ENCODE assay signal across 1 cellular context in genomic region chr6:89139509-89140346, GRCh38.
TF ChIP-seq lines count a peak whose summit lies in the region.

No MANE protein-coding gene starts in this region.

TF ChIP-seq in SK-N-SH, 30 proteins besides CTCF, POLR2A, EP300 and RAD21 (continued from another document):
- TF ChIP-seq, protein P1, sequence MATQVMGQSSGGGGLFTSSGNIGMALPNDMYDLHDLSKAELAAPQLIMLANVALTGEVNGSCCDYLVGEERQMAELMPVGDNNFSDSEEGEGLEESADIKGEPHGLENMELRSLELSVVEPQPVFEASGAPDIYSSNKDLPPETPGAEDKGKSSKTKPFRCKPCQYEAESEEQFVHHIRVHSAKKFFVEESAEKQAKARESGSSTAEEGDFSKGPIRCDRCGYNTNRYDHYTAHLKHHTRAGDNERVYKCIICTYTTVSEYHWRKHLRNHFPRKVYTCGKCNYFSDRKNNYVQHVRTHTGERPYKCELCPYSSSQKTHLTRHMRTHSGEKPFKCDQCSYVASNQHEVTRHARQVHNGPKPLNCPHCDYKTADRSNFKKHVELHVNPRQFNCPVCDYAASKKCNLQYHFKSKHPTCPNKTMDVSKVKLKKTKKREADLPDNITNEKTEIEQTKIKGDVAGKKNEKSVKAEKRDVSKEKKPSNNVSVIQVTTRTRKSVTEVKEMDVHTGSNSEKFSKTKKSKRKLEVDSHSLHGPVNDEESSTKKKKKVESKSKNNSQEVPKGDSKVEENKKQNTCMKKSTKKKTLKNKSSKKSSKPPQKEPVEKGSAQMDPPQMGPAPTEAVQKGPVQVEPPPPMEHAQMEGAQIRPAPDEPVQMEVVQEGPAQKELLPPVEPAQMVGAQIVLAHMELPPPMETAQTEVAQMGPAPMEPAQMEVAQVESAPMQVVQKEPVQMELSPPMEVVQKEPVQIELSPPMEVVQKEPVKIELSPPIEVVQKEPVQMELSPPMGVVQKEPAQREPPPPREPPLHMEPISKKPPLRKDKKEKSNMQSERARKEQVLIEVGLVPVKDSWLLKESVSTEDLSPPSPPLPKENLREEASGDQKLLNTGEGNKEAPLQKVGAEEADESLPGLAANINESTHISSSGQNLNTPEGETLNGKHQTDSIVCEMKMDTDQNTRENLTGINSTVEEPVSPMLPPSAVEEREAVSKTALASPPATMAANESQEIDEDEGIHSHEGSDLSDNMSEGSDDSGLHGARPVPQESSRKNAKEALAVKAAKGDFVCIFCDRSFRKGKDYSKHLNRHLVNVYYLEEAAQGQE (IDR thresholded peaks at IDR 0.05; ENCODE audit: low read depth, low read length), result no peak
- no peak for TF ChIP-seq FOSL2 (IDR thresholded peaks at IDR 0.05; ENCODE audit: borderline replicate concordance, low read depth)
- TF ChIP-seq RFX5 (IDR thresholded peaks at IDR 0.05; ENCODE audit: low read length), result no peak
- no peak for TF ChIP-seq FOXJ3 (CRISPR knock-in tag; IDR thresholded peaks at IDR 0.05)
- TF ChIP-seq SIN3A (IDR thresholded peaks at IDR 0.05; ENCODE audit: borderline replicate concordance, low read depth, low read length), result no peak
